8 cellular contexts compared by ENCODE assay signal in the genomic region with DNA sequence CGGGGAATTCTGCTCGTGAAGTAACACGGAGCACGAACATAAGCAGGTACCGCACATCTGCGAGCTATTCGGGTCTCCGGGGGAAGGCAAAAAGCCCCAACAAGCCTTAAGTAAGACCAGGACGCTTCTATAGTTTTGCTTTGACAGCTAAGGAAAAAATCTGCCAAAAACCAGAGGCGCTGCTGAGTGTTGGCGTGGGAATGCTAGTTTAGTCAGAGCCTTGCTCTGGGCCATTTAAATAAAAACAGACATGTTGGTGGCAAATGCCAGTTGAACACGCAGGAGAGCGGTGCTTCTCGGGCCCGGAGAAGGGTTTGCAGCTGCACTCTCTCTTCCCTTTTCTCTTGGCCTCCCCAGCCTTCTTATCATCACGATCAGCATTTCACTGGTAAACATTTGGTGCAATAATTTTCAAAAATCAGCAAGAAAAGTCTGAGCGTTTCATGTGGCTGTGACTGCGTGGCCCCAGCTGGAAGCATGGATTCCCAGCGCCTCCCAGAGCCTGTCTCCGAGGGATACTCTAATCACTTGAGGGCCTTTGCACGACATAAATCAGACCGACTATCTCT. TPM values are rescaled to one million over a fixed set of nuclear protein-coding genes. Genes with fewer than 3 reads are reported as not detected.
DNase-seq lines count a peak whose midpoint lies in the region; ATAC-seq and TF ChIP-seq lines count a peak whose summit lies in the region.

No MANE protein-coding gene starts in this region.

- H4K20me1 ChIP-seq in GM23338 (replicated peaks; ENCODE audit: insufficient read depth) = no peaks in the 10 kb centered on the region

- peak overlapping the region; percentile 35; the same call in 1 of the 2 replicates for H3K4me2 ChIP-seq in GM23338

- TF ChIP-seq CTCF in GM23338 (conservative IDR thresholded peaks at IDR 0.05; ENCODE audit: low read depth in 2 of 2) (no peak), ascending aorta (IDR thresholded peaks at IDR 0.05) (no peak), lower lobe of right lung (IDR thresholded peaks at IDR 0.05) (no peak)

- peaks cover 20% of the 10 kb centered on the region for H3K4me1 ChIP-seq in ACC112 (ENCODE audit: control insufficient read depth, insufficient read depth, low read length, unreplicated experiment)
- peaks cover 18% of the 10 kb centered on the region for H3K4me1 ChIP-seq in GM23338 (ENCODE audit: insufficient read depth)
- H3K4me1 ChIP-seq in ascending aorta = peaks cover 20 to 48% of the 10 kb centered on the region in 2 donors
- peaks cover 48% of the 10 kb centered on the region for H3K4me1 ChIP-seq in lower lobe of right lung

- intact Hi-C loops in ascending aorta (cut with DNase I) = no loop called here
- intact Hi-C loops in lower lobe of right lung (cut with DNase I) = no loop called here

- no peak overlapping the region; the same call in 2 of the 3 replicates for H3K4me3 Mint-ChIP-seq in GM23338

- H3K9me3 Mint-ChIP-seq in GM23338 = no peaks in the 10 kb centered on the region; the same call in 2 of the 3 replicates

- H3K4me3 ChIP-seq in ACC112 (ENCODE audit: low read depth, low read length) (peak overlapping the region; percentile 64), GM23338 (no peak overlapping the region), ascending aorta (peak overlapping the region; percentile 43 to 51), lower lobe of right lung (no peak overlapping the region)

- H3K27me3 ChIP-seq in ACC112 (ENCODE audit: insufficient read depth, low read length) (no peaks in the 10 kb centered on the region), GM23338 (ENCODE audit: insufficient read depth) (no peaks in the 10 kb centered on the region), ascending aorta (no peaks in the 10 kb centered on the region), lower lobe of right lung (ENCODE audit: low read depth) (no peaks in the 10 kb centered on the region)

- peaks cover 47% of the 10 kb centered on the region for H3K4me1 Mint-ChIP-seq in GM23338

- ATAC-seq in GM23338 (no peak), lower lobe of right lung (no peak), GM18519 (IDR thresholded peaks at IDR 0.05; ENCODE audit: low FRiP score, unreplicated experiment) (no peak)

- H3K9me3 ChIP-seq in ascending aorta (no peaks in the 10 kb centered on the region), lower lobe of right lung (no peaks in the 10 kb centered on the region)

- H3K79me2 ChIP-seq in ACC112 (ENCODE audit: control insufficient read depth, insufficient read depth, low read length, unreplicated experiment) (no peaks in the 10 kb centered on the region), GM23338 (replicated peaks; ENCODE audit: insufficient read depth) (no peaks in the 10 kb centered on the region)

- no peaks in the 10 kb centered on the region for H3K36me3 Mint-ChIP-seq in GM23338 (ENCODE audit: low read depth)

- H3K27ac ChIP-seq in ACC112 (ENCODE audit: low read depth, low read length) = no peak overlapping the region
- H3K27ac ChIP-seq in GM23338 (ENCODE audit: low read depth) = no peak overlapping the region
- H3K27ac ChIP-seq in ascending aorta = peak overlapping the region; percentile 82 to 87
- H3K27ac ChIP-seq in lower lobe of right lung = peak overlapping the region; percentile 60

- H3K36me3 ChIP-seq in ACC112 (ENCODE audit: insufficient read depth, low read length) (no peaks in the 10 kb centered on the region), GM23338 (ENCODE audit: insufficient read depth) (no peaks in the 10 kb centered on the region), ascending aorta (no peaks in the 10 kb centered on the region), lower lobe of right lung (no peaks in the 10 kb centered on the region)

- H2AFZ ChIP-seq in ACC112 (ENCODE audit: low read length, unreplicated experiment) = peak overlapping the region; percentile 7
- no peak overlapping the region for H2AFZ ChIP-seq in GM23338

- no peaks in the 10 kb centered on the region for H3K9me2 ChIP-seq in GM23338 (ENCODE audit: insufficient read depth)

- H3K27ac Mint-ChIP-seq in GM23338 = no peak overlapping the region; the same call in 1 of the 2 replicates

- peaks cover 39% of the 10 kb centered on the region for H3K27me3 Mint-ChIP-seq in GM23338 (ENCODE audit: insufficient read depth, low read depth, poor library complexity)

- DNase-seq in GM23338 (ENCODE audit: low spot score) (peak; percentile 24), ascending aorta (ENCODE audit: low spot score in 2 of 2) (no peak), lower lobe of right lung (no peak), ecto neural progenitor cell (ENCODE audit: low spot score) (no peak), HuH-7 (ENCODE audit: low spot score) (no peak), islet precursor cell (no peak)

- H3F3A ChIP-seq in GM23338 (replicated peaks; ENCODE audit: low read depth) = peaks cover 4% of the 10 kb centered on the region

TF ChIP-seq in GM23338, 12 proteins besides CTCF, POLR2A, EP300 and RAD21 (continues in another document):
- no peak for TF ChIP-seq EZH2 (IDR thresholded peaks at IDR 0.05; ENCODE audit: low read depth, unreplicated experiment)
- no peak for TF ChIP-seq JUNB (IDR thresholded peaks at IDR 0.05; ENCODE audit: unreplicated experiment)
- no peak for TF ChIP-seq ZNF114 (CRISPR knock-in tag; IDR thresholded peaks at IDR 0.05)
- no peak for TF ChIP-seq STAT1 (IDR thresholded peaks at IDR 0.05; ENCODE audit: unreplicated experiment)
- no peak for TF ChIP-seq CREB1 (CRISPR knock-in tag; IDR thresholded peaks at IDR 0.05; ENCODE audit: low read depth)
- TF ChIP-seq, protein P1, sequence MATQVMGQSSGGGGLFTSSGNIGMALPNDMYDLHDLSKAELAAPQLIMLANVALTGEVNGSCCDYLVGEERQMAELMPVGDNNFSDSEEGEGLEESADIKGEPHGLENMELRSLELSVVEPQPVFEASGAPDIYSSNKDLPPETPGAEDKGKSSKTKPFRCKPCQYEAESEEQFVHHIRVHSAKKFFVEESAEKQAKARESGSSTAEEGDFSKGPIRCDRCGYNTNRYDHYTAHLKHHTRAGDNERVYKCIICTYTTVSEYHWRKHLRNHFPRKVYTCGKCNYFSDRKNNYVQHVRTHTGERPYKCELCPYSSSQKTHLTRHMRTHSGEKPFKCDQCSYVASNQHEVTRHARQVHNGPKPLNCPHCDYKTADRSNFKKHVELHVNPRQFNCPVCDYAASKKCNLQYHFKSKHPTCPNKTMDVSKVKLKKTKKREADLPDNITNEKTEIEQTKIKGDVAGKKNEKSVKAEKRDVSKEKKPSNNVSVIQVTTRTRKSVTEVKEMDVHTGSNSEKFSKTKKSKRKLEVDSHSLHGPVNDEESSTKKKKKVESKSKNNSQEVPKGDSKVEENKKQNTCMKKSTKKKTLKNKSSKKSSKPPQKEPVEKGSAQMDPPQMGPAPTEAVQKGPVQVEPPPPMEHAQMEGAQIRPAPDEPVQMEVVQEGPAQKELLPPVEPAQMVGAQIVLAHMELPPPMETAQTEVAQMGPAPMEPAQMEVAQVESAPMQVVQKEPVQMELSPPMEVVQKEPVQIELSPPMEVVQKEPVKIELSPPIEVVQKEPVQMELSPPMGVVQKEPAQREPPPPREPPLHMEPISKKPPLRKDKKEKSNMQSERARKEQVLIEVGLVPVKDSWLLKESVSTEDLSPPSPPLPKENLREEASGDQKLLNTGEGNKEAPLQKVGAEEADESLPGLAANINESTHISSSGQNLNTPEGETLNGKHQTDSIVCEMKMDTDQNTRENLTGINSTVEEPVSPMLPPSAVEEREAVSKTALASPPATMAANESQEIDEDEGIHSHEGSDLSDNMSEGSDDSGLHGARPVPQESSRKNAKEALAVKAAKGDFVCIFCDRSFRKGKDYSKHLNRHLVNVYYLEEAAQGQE (IDR thresholded peaks at IDR 0.05; ENCODE audit: unreplicated experiment) = no peak

RNA-seq across cellular contexts. Expression of gene NOTCH1, which starts 6.4 kb away (rescaled TPM):
- 78.7 and 97.2 TPM in 2 replicates for total RNA-seq in GM23338 (2014; rRNA removed; shearing (Covaris generic))
- polyA plus RNA-seq in GM23338 (2016; fragmentation: Nextera tagmentation; extraction: Ambion mirVana) = 9.9 and 10.3 TPM in 2 replicates
- 120 TPM for total RNA-seq in ascending aorta
- 91.4 TPM for total RNA-seq in lower lobe of right lung

Comparison
In these comparisons a context has a peak if more than half of its experiments do, and no peak if none do; other contexts are left out.
1. H3K27ac ChIP-seq: peak in ascending aorta (2 of 2) and lower lobe of right lung (single experiment); none in ACC112 (single experiment) and GM23338 (single experiment).
2. H3K4me3 ChIP-seq: peak in ACC112 (single experiment) and ascending aorta (2 of 2); none in GM23338 (single experiment) and lower lobe of right lung (single experiment).